ENCODE assay signal across 21 cellular contexts in genomic region chr5:45277860-45278259, GRCh38.
"Had no signal": no experiment of that assay in that cellular context is flagged by ENCODE, and none has a peak within 500 bp of the region (broad histone marks: within the 10 kb centered on the region; RNA-seq: fewer than 3 reads in every experiment).

No MANE protein-coding gene starts in this region.

- H3K9me3 Mint-ChIP-seq: type B pancreatic cell had no signal

- H3K4me1 Mint-ChIP-seq: activated naive CD8-positive, alpha-beta T cell treated with anti-CD3 and anti-CD28 coated beads, Interleukin-2, amount 10 ng/mL, durations not matched to agents 7 days and 5 days; central memory CD8-positive, alpha-beta T cell; naive B cell; neural crest cell had no signal

- H3K36me3 Mint-ChIP-seq: activated CD4-positive, alpha-beta memory T cell treated with anti-CD3 and anti-CD28 coated beads for 36 hours; activated naive CD8-positive, alpha-beta T cell treated with anti-CD3 and anti-CD28 coated beads, Interleukin-2, amount 10 ng/mL, durations not matched to agents 7 days and 5 days; naive B cell; type B pancreatic cell had no signal

- H3K4me3 Mint-ChIP-seq: activated CD4-positive, alpha-beta memory T cell treated with anti-CD3 and anti-CD28 coated beads for 36 hours; activated naive CD8-positive, alpha-beta T cell treated with anti-CD3 and anti-CD28 coated beads, Interleukin-2, amount 10 ng/mL, durations not matched to agents 7 days and 5 days; central memory CD8-positive, alpha-beta T cell; effector memory CD8-positive, alpha-beta T cell; naive B cell; neural crest cell; T-helper 1 cell treated with Interleukin-12 subunit alpha and Interleukin-12 subunit beta and Interleukin-4 antibody, amounts not matched to agents 30 μg/mL and 1 μg/mL, for 36 hours; type B pancreatic cell had no signal

- ATAC-seq: effector memory CD8-positive, alpha-beta T cell; left cardiac atrium had no signal

- H3K27ac Mint-ChIP-seq: activated CD4-positive, alpha-beta memory T cell treated with anti-CD3 and anti-CD28 coated beads for 36 hours; activated naive CD8-positive, alpha-beta T cell treated with anti-CD3 and anti-CD28 coated beads, Interleukin-2, amount 10 ng/mL, durations not matched to agents 7 days and 5 days; effector memory CD8-positive, alpha-beta T cell; naive B cell; T-helper 1 cell treated with Interleukin-12 subunit alpha and Interleukin-12 subunit beta and Interleukin-4 antibody, amounts not matched to agents 30 μg/mL and 1 μg/mL, for 36 hours; type B pancreatic cell had no signal

- H3K36me3 ChIP-seq: breast epithelium, esophagus muscularis mucosa had no signal

- H3K4me3 ChIP-seq: breast epithelium, esophagus muscularis mucosa, testis had no signal

- H3K9me3 ChIP-seq: breast epithelium, esophagus muscularis mucosa, testis had no signal

- H3K4me1 ChIP-seq: breast epithelium, esophagus muscularis mucosa, testis had no signal

- H3K27me3 Mint-ChIP-seq: activated CD4-positive, alpha-beta memory T cell treated with anti-CD3 and anti-CD28 coated beads for 36 hours; activated naive CD8-positive, alpha-beta T cell treated with anti-CD3 and anti-CD28 coated beads, Interleukin-2, amount 10 ng/mL, durations not matched to agents 7 days and 5 days; central memory CD8-positive, alpha-beta T cell; effector memory CD8-positive, alpha-beta T cell; naive B cell; type B pancreatic cell had no signal

- H3K27me3 ChIP-seq: breast epithelium, esophagus muscularis mucosa, testis had no signal

- H3K27ac ChIP-seq: breast epithelium, esophagus muscularis mucosa, testis had no signal

- DNase-seq: activated CD4-positive, alpha-beta memory T cell treated with anti-CD3 and anti-CD28 coated beads for 36 hours; activated CD4-positive, alpha-beta T cell treated with anti-CD3 and anti-CD28 coated beads for 48 hours; activated naive CD4-positive, alpha-beta T cell treated with Interleukin-2 at 50 U/mL for 16 hours; activated naive CD8-positive, alpha-beta T cell treated with anti-CD3 and anti-CD28 coated beads, Interleukin-2, amount 10 ng/mL, durations not matched to agents 7 days and 5 days; activated T-cell treated with anti-CD3 and anti-CD28 coated beads, Interleukin-2, amount 50 U/mL, for 48 hours; amniotic stem cell; effector memory CD8-positive, alpha-beta T cell; hypothalamus; left cardiac atrium; naive B cell; occipital lobe; posterior cingulate gyrus; stimulated activated CD4-positive, alpha-beta T cell treated with anti-CD3 and anti-CD28 coated beads, Interleukin-2, amount 100 ng/mL, for 48 hours; stimulated activated naive CD4-positive, alpha-beta T cell; testis had no signal
